ENCODE assay signal across 8 cellular contexts in the genomic region with DNA sequence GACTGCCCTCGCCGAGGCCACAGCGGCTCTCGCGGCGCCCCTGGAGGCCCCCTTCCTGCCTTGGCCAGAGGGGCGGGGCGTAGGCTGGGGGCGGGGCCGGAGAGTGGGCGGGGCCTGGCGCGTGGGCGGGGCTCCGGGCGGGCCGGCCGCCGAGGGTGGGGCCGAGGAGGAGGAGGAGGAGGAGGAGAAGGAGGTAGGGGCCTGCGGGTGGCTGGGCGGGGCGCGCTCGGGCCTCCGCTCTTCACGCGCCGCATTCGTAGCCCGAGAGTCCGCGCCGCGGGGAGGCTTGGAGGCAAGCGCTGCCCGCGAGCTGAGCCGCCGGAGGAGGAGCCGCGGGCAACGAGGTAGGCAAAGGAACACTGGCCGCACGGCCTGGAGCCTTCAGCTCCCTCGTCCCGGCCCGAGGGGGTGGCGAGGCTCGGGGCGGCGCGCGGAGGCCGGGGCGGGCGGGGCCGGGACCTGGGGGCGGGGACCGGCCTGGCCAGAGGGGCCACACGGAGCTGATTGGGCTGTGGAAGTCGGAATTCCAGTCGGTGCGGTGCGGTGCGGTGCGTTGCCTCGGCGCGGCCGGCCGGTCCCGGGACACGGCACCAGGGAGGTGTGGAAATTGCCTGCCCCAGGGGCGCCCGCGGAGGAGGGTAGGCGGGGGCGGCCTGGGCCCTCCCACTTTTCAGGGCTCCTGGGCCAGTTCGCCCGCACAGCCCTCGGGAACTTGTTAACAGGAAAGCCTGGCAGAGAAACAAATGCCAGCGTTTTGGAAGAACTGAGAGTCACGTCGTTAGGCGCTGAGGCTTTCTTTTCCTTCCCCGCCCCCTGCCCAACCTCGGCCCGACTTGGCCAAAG. TPM values are rescaled to one million over a fixed set of nuclear protein-coding genes. Genes with fewer than 3 reads are reported as not detected.
A peak's percentile ranks its signal among the peaks of the same experiment; 100 is the strongest.
DNase-seq lines count a peak whose midpoint lies in the region; ATAC-seq, FAIRE-seq and TF ChIP-seq lines count a peak whose summit lies in the region.

A gene with protein sequence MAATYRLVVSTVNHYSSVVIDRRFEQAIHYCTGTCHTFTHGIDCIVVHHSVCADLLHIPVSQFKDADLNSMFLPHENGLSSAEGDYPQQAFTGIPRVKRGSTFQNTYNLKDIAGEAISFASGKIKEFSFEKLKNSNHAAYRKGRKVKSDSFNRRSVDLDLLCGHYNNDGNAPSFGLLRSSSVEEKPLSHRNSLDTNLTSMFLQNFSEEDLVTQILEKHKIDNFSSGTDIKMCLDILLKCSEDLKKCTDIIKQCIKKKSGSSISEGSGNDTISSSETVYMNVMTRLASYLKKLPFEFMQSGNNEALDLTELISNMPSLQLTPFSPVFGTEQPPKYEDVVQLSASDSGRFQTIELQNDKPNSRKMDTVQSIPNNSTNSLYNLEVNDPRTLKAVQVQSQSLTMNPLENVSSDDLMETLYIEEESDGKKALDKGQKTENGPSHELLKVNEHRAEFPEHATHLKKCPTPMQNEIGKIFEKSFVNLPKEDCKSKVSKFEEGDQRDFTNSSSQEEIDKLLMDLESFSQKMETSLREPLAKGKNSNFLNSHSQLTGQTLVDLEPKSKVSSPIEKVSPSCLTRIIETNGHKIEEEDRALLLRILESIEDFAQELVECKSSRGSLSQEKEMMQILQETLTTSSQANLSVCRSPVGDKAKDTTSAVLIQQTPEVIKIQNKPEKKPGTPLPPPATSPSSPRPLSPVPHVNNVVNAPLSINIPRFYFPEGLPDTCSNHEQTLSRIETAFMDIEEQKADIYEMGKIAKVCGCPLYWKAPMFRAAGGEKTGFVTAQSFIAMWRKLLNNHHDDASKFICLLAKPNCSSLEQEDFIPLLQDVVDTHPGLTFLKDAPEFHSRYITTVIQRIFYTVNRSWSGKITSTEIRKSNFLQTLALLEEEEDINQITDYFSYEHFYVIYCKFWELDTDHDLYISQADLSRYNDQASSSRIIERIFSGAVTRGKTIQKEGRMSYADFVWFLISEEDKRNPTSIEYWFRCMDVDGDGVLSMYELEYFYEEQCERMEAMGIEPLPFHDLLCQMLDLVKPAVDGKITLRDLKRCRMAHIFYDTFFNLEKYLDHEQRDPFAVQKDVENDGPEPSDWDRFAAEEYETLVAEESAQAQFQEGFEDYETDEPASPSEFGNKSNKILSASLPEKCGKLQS (N-terminal part only) (plus strand): TSS at position 223 of the 843 bp plus-strand sequence. CDS start 35,771 bp downstream, outside the sequence.

- H3K27ac Mint-ChIP-seq in activated CD8-positive, alpha-beta T cell treated with anti-CD3 and anti-CD28 coated beads, Interleukin-2, amount 10 ng/mL, durations not matched to agents 7 days and 5 days = no peak within 1 kb of the TSS

- H3K4me2 ChIP-seq in A549 = peak within 1 kb of the TSS; percentile 87

- H3K4me1 ChIP-seq in A549 = peaks cover 9% of the 10 kb centered on the region; the same call in 2 of the 3 replicates
- peaks cover 10 to 23% of the 10 kb centered on the region in 2 donors for H3K4me1 ChIP-seq in duodenal mucosa (ENCODE audit: control insufficient read depth in 1 of 2, insufficient read depth in 2 of 2, low read length in 2 of 2)
- peaks cover 0 to 21% (median 0%) of the 10 kb centered on the region in 4 donors for H3K4me1 ChIP-seq in right lobe of liver

- no peak for TF ChIP-seq EP300 in A549 (IDR thresholded peaks at IDR 0.05)

- no peaks in the 10 kb centered on the region for H3K9me3 ChIP-seq in A549
- no peaks in the 10 kb centered on the region for H3K9me3 ChIP-seq in duodenal mucosa (ENCODE audit: control insufficient read depth in 1 of 2, low read length in 2 of 2)
- no peaks in the 10 kb centered on the region for H3K9me3 ChIP-seq in right lobe of liver

- TF ChIP-seq CTCF in A549 (IDR thresholded peaks at IDR 0.05) (no peak), right lobe of liver (IDR thresholded peaks at IDR 0.05) (no peak)

- POLR2A ChIA-PET in A549 (lab: Yijun Ruan, JAX) = interaction anchor here (0.7 to 1.5 kb wide), 2 partner anchors 77 to 786 kb away, joined by 4 to 6 read pairs; a partner anchor contains a TSS
- POLR2A ChIA-PET in activated CD8-positive, alpha-beta T cell treated with anti-CD3 and anti-CD28 coated beads, Interleukin-2, amount 10 ng/mL, durations not matched to agents 7 days and 5 days (lab: Charles Lee) = no interaction called here

- WGBS in A549 (ENCODE audit: missing lambda C conversion rate) = 1% methylated on average over 15 of the region's 89 CpGs
- WGBS in right lobe of liver (ENCODE audit: insufficient coverage, low coverage, low lambda C conversion rate, missing lambda C conversion rate) = under 1% methylated on average over 21 of the region's 89 CpGs

- DNase-seq in A549 (ENCODE audit: low read depth in 1 of 2, low spot score in 1 of 2) (peak; percentile 43 to 78), NCI-H524 (lab: John Stamatoyannopoulos, UW) (peak; percentile 88 to 89), right lobe of liver (peak; percentile 85 to 87 (median 87))
- peak; percentile 75 for DNase-seq in activated CD8-positive, alpha-beta T cell treated with anti-CD3 and anti-CD28 coated beads, Interleukin-2, amount 10 ng/mL, durations not matched to agents 7 days and 5 days
- peak; percentile 39 to 66 for DNase-seq in stimulated activated CD4-positive, alpha-beta T cell treated with anti-CD3 and anti-CD28 coated beads, Interleukin-2, amount 100 ng/mL, for 48 hours

- CTCF ChIA-PET in A549 (lab: Yijun Ruan, JAX) = interaction anchor here (1.1 kb wide), 1 partner anchor 47 kb away, joined by 4 read pairs; no protein-coding TSS in a partner anchor
- CTCF ChIA-PET in activated CD8-positive, alpha-beta T cell treated with anti-CD3 and anti-CD28 coated beads, Interleukin-2, amount 10 ng/mL, durations not matched to agents 7 days and 5 days (lab: Charles Lee) = no interaction called here

- H3K9ac ChIP-seq in duodenal mucosa (ENCODE audit: low read depth in 1 of 2, low read length in 2 of 2) = peak within 1 kb of the TSS; percentile 28 to 63

- H3K27me3 Mint-ChIP-seq in activated CD8-positive, alpha-beta T cell treated with anti-CD3 and anti-CD28 coated beads, Interleukin-2, amount 10 ng/mL, durations not matched to agents 7 days and 5 days (ENCODE audit: low read depth) = peaks cover 33% of the 10 kb centered on the region

- no peaks in the 10 kb centered on the region for H3K36me3 Mint-ChIP-seq in activated CD8-positive, alpha-beta T cell treated with anti-CD3 and anti-CD28 coated beads, Interleukin-2, amount 10 ng/mL, durations not matched to agents 7 days and 5 days (ENCODE audit: low read depth)

- peak within 1 kb of the TSS; percentile 86 to 96 for H3K27ac ChIP-seq in A549
- peak within 1 kb of the TSS; percentile 81 for H3K27ac ChIP-seq in duodenal mucosa (ENCODE audit: low read depth, low read length)
- H3K27ac ChIP-seq in right lobe of liver = peak within 1 kb of the TSS; percentile 39 to 85 (median 47)

- peaks cover 9% of the 10 kb centered on the region for H3K4me1 Mint-ChIP-seq in activated CD8-positive, alpha-beta T cell treated with anti-CD3 and anti-CD28 coated beads, Interleukin-2, amount 10 ng/mL, durations not matched to agents 7 days and 5 days (ENCODE audit: low read depth)

- H3K36me3 ChIP-seq in duodenal mucosa (ENCODE audit: control insufficient read depth in 1 of 2, insufficient read depth in 2 of 2, low read length in 2 of 2) (no peaks in the 10 kb centered on the region), right lobe of liver (no peaks in the 10 kb centered on the region)

- no peak for FAIRE-seq in A549 (lab: Jason Lieb, UNC)

- peak; percentile 93 to 95 for ATAC-seq in A549
- ATAC-seq in HG03175 (IDR thresholded peaks at IDR 0.05; ENCODE audit: unreplicated experiment) = peak; percentile 80
- peak; percentile 94 for ATAC-seq in activated CD8-positive, alpha-beta T cell treated with anti-CD3 and anti-CD28 coated beads, Interleukin-2, amount 10 ng/mL, durations not matched to agents 7 days and 5 days
- peak; percentile 92 to 97 (median 96) for ATAC-seq in right lobe of liver

- intact Hi-C loops in right lobe of liver (cut with DNase I) = no loop called here

- H3K27me3 ChIP-seq in duodenal mucosa (ENCODE audit: control insufficient read depth in 1 of 2, insufficient read depth in 2 of 2, low read length in 2 of 2) (no peaks in the 10 kb centered on the region), right lobe of liver (no peaks in the 10 kb centered on the region)

- in situ Hi-C loops in GM18951 (cut with MboI; ENCODE audit: low sequenced_read_pairs, unreplicated experiment) = no loop called here

- H3K4me3 ChIP-seq in A549 (peak within 1 kb of the TSS; percentile 90), duodenal mucosa (ENCODE audit: low read depth in 1 of 2, low read length in 2 of 2) (peak within 1 kb of the TSS; percentile 69 to 73), right lobe of liver (peak within 1 kb of the TSS; percentile 69 to 80 (median 77))

- peak within 1 kb of the TSS; percentile 67 for H3K4me3 Mint-ChIP-seq in activated CD8-positive, alpha-beta T cell treated with anti-CD3 and anti-CD28 coated beads, Interleukin-2, amount 10 ng/mL, durations not matched to agents 7 days and 5 days

- H3K9me3 Mint-ChIP-seq in activated CD8-positive, alpha-beta T cell treated with anti-CD3 and anti-CD28 coated beads, Interleukin-2, amount 10 ng/mL, durations not matched to agents 7 days and 5 days (ENCODE audit: insufficient read depth) = peaks cover 5% of the 10 kb centered on the region

- TF ChIP-seq RAD21 in A549 (conservative IDR thresholded peaks at IDR 0.05 in 1 of 2, IDR thresholded peaks at IDR 0.05 in 1 of 2) = 0 out of 5 replicates have a peak, but pooled peaks of 1 of the 2 experiments have one; percentile 13

- TF ChIP-seq POLR2A in A549 (IDR thresholded peaks at IDR 0.05; ENCODE audit: low read length) = no peak; the same call in 1 of the 2 replicates
- peak; percentile 19 for TF ChIP-seq POLR2A in GM18951 (IDR thresholded peaks at IDR 0.05; ENCODE audit: extremely low read depth, insufficient read depth, insufficient read length)
- TF ChIP-seq POLR2A in right lobe of liver (IDR thresholded peaks at IDR 0.05) = peak; percentile 50

TF ChIP-seq in A549, 52 proteins besides CTCF, POLR2A, EP300 and RAD21:
- TF ChIP-seq SMC3 (IDR thresholded peaks at IDR 0.05) (no peak), MAZ (IDR thresholded peaks at IDR 0.05; ENCODE audit: borderline replicate concordance, low read depth, low read length) (peak; percentile 67; the same call in 1 of the 2 replicates)

RNA-seq across cellular contexts. Expression of the gene that starts here (rescaled TPM):
- polyA plus RNA-seq in A549 (2011; rRNA removed) = 2.9 and 3.2 TPM in 2 replicates
- polyA plus RNA-seq in A549 (2012; cell fraction: cytosol; rRNA removed) = 0.52 and 0.61 TPM in 2 replicates
- polyA plus RNA-seq in A549 (2012; cell fraction: nucleus; rRNA removed) = 0.23 and 0.38 TPM in 2 replicates
- 1.9 to 2.2 TPM (median 2.0 TPM) in 3 replicates for polyA plus RNA-seq in A549 (2017; fragmentation: RNase III; extraction: RNeasy Plus Mini Kit Qiagen cat#74134 plus additional on column Dnase treatment)
- polyA minus RNA-seq in A549 (2011; rRNA and poly(A)+ RNA removed) = 4.8 and 5.2 TPM in 2 replicates
- under 1 TPM; 0.05 to 0.21 TPM for total RNA-seq in activated CD8-positive, alpha-beta T cell treated with anti-CD3 and anti-CD28 coated beads, Interleukin-2, amount 10 ng/mL, durations not matched to agents 7 days and 5 days
- total RNA-seq in right lobe of liver = 1 to 10 TPM; 1.0 to 3.2 (median 1.7) TPM

Comparison
In these comparisons a context has a peak if more than half of its experiments do, and no peak if none do; other contexts are left out.
1. Peak in every context shown above with its lines: DNase-seq, ATAC-seq, H3K4me3 ChIP-seq and H3K27ac ChIP-seq.
2. Peak in DNase-seq and ATAC-seq in activated CD8-positive, alpha-beta T cell treated with anti-CD3 and anti-CD28 coated beads, Interleukin-2, amount 10 ng/mL, durations not matched to agents 7 days and 5 days; RNA of the gene not detected or under 1 TPM.